ENCODE assay signal across 1 cellular context in the genomic region with DNA sequence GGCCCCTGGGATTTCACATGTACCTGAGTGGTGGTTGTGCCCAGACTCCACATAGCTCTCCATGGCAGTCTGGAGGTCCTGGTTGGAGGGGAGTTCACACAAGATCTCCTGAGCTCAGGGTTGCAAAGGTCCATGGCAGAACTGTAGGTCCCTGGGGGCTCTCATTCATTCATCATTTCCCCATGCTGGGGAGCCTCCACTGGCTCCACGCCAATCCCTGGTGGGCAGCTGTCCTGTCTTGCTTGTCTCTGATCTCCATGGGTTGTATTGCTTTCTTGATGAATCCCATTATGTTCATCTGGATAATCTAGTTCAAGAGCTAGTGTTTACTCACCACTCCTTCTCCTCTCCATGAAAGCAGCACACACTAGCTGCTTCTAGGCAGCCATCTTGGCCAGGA.
TF ChIP-seq lines count a peak whose summit lies in the region.

No MANE protein-coding gene starts in this region.

TF ChIP-seq in H1, 55 proteins besides CTCF, POLR2A, EP300 and RAD21 (continued from another document):
- TF ChIP-seq, protein P1, sequence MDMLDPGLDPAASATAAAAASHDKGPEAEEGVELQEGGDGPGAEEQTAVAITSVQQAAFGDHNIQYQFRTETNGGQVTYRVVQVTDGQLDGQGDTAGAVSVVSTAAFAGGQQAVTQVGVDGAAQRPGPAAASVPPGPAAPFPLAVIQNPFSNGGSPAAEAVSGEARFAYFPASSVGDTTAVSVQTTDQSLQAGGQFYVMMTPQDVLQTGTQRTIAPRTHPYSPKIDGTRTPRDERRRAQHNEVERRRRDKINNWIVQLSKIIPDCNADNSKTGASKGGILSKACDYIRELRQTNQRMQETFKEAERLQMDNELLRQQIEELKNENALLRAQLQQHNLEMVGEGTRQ (IDR thresholded peaks at IDR 0.05; ENCODE audit: low read length), result no peak
- TF ChIP-seq SUZ12 (IDR thresholded peaks at IDR 0.05; ENCODE audit: low read length) (no peak), BRCA1 (IDR thresholded peaks at IDR 0.05; ENCODE audit: low read depth, low read length) (no peak), KDM5A (IDR thresholded peaks at IDR 0.05; ENCODE audit: low read length) (no peak)
- TF ChIP-seq, protein P2, sequence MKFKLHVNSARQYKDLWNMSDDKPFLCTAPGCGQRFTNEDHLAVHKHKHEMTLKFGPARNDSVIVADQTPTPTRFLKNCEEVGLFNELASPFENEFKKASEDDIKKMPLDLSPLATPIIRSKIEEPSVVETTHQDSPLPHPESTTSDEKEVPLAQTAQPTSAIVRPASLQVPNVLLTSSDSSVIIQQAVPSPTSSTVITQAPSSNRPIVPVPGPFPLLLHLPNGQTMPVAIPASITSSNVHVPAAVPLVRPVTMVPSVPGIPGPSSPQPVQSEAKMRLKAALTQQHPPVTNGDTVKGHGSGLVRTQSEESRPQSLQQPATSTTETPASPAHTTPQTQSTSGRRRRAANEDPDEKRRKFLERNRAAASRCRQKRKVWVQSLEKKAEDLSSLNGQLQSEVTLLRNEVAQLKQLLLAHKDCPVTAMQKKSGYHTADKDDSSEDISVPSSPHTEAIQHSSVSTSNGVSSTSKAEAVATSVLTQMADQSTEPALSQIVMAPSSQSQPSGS (IDR thresholded peaks at IDR 0.05; ENCODE audit: low read length), result no peak
